9 cellular contexts compared by ENCODE assay signal in the genomic region with DNA sequence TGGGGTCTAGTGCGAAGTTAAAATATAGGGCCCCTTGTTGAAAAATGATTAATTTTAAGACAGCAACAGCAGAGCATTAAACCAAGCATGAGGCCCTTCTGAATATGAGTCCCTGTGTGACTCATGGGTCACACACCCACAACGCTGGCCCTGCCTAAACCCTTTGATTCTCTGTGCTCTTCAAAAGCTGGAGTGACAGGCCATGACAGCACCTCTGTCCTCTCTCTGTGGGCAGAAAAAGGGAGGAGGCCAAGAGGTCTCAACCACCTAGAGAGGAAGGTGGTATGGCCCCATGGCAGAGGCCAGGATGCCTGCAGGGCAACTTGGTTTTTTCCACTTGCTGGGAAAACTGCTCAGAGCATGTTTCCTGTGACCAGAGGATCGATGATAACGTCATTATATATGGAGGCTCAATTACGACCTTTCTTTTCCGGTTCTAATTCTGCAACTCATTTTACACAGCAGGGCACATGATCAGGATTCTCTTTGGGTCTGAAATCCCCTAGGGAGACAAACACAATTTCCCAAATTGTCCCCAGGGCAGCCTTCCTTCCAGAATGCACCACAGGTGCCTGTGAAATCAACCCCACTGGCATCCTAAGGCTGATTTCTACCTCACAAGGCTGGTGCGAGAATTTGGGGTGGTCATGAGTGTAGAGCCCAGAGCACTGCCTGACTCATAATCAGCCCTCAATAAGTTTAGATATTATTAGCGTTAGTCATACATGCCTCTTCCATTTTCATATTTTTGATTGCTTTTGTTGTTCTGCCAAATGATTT.
DNase-seq lines count a peak whose midpoint lies in the region; ATAC-seq and TF ChIP-seq lines count a peak whose summit lies in the region.
"Had no signal": no experiment of that assay in that cellular context is flagged by ENCODE, and none has a peak within 500 bp of the region (broad histone marks: within the 10 kb centered on the region; RNA-seq: fewer than 3 reads in every experiment).

No MANE protein-coding gene starts in this region.

- peaks cover 35% of the 10 kb centered on the region for H3K4me1 Mint-ChIP-seq in activated CD8-positive, alpha-beta T cell treated with anti-CD3 and anti-CD28 coated beads for 36 hours (ENCODE audit: low read depth)
- H3K4me1 Mint-ChIP-seq: natural killer cell had no signal

- H2BK15ac ChIP-seq in mesenchymal stem cell (ENCODE audit: low read depth, poor library complexity, severe bottlenecking): no peak overlapping the region

- DNase-seq in HCEC 1CT (peak; percentile 71), mesenchymal stem cell (peak; percentile 51), SHP77 treated with DMSO at 0.1 percent for 48 hours (lab: John Stamatoyannopoulos, UW) (no peak)
- peak; percentile 89 for DNase-seq in activated CD8-positive, alpha-beta T cell treated with anti-CD3 and anti-CD28 coated beads for 36 hours
- DNase-seq: natural killer cell had no signal

- intact Hi-C loops in activated CD8-positive, alpha-beta T cell treated with anti-CD3 and anti-CD28 coated beads for 36 hours (cut with micrococcal nuclease): no loop called here

- H2AFZ ChIP-seq in ACC112 (ENCODE audit: low read length, unreplicated experiment): peak overlapping the region; percentile 0
- no peak overlapping the region for H2AFZ ChIP-seq in mesenchymal stem cell (ENCODE audit: low read depth, low read length)

- peak overlapping the region in 1 of 2 experiments; percentile 7 for H3K4ac ChIP-seq in mesenchymal stem cell (ENCODE audit: low read depth in 1 of 2, low read length in 2 of 2)

- peak overlapping the region; percentile 93 for H3K27ac Mint-ChIP-seq in activated CD8-positive, alpha-beta T cell treated with anti-CD3 and anti-CD28 coated beads for 36 hours

- CTCF ChIA-PET in activated CD8-positive, alpha-beta T cell treated with anti-CD3 and anti-CD28 coated beads for 36 hours (lab: Charles Lee): no interaction called here

- H3K36me3 ChIP-seq in ACC112 (ENCODE audit: insufficient read depth, low read length): no peaks in the 10 kb centered on the region
- H3K36me3 ChIP-seq in mesenchymal stem cell (ENCODE audit: control insufficient read depth in 1 of 2, insufficient read depth in 2 of 2, low read depth in 1 of 2, low read length in 2 of 2): no peaks in the 10 kb centered on the region

- H2AK5ac ChIP-seq in mesenchymal stem cell (ENCODE audit: low read length, severe bottlenecking): peak overlapping the region; percentile 76

- H3K9ac ChIP-seq in mesenchymal stem cell (ENCODE audit: low read length): peak overlapping the region; percentile 50

- POLR2A ChIA-PET in activated CD8-positive, alpha-beta T cell treated with anti-CD3 and anti-CD28 coated beads for 36 hours (lab: Charles Lee): no interaction called here

- H3K14ac ChIP-seq in mesenchymal stem cell (ENCODE audit: low read length in 2 of 2): peak overlapping the region in 1 of 2 experiments; percentile 71

- no peak overlapping the region for H2BK120ac ChIP-seq in mesenchymal stem cell (ENCODE audit: low read depth, low read length)

- H3K4me1 ChIP-seq in ACC112 (ENCODE audit: control insufficient read depth, insufficient read depth, low read length, unreplicated experiment): peaks cover 30% of the 10 kb centered on the region
- H3K4me1 ChIP-seq in mesenchymal stem cell (ENCODE audit: control insufficient read depth, insufficient read depth, low read depth, low read length): peaks cover 16% of the 10 kb centered on the region

- H3K18ac ChIP-seq in mesenchymal stem cell (ENCODE audit: low read depth in 1 of 2, low read length in 2 of 2): peak overlapping the region; percentile 10 to 85

- TF ChIP-seq CTCF in activated CD8-positive, alpha-beta T cell treated with anti-CD3 and anti-CD28 coated beads for 36 hours (IDR thresholded peaks at IDR 0.05): no peak

- H3K9me3 Mint-ChIP-seq in activated CD8-positive, alpha-beta T cell treated with anti-CD3 and anti-CD28 coated beads for 36 hours: no peaks in the 10 kb centered on the region
- H3K9me3 Mint-ChIP-seq: natural killer cell had no signal

- H3K4me3 Mint-ChIP-seq in activated CD8-positive, alpha-beta T cell treated with anti-CD3 and anti-CD28 coated beads for 36 hours: peak overlapping the region; percentile 11
- H3K4me3 Mint-ChIP-seq: natural killer cell had no signal

- 66% methylated on average over 7 of the region's 8 CpGs for WGBS in mesenchymal stem cell

- H4K8ac ChIP-seq in mesenchymal stem cell (ENCODE audit: low read length): no peak overlapping the region

- no peak overlapping the region for H3K23ac ChIP-seq in mesenchymal stem cell (ENCODE audit: low read length in 2 of 2)

- no peak overlapping the region for H3K4me2 ChIP-seq in mesenchymal stem cell (ENCODE audit: low read length, poor library complexity, severe bottlenecking)

- no peaks in the 10 kb centered on the region for H3K36me3 Mint-ChIP-seq in activated CD8-positive, alpha-beta T cell treated with anti-CD3 and anti-CD28 coated beads for 36 hours (ENCODE audit: low read depth)
- H3K36me3 Mint-ChIP-seq: natural killer cell had no signal

- peak overlapping the region; percentile 28 for H3K27ac ChIP-seq in ACC112 (ENCODE audit: low read depth, low read length)
- peak overlapping the region; percentile 0 for H3K27ac ChIP-seq in mesenchymal stem cell (ENCODE audit: low read length, poor library complexity, severe bottlenecking)

- peak overlapping the region in 1 of 2 experiments; percentile 63 for H2BK12ac ChIP-seq in mesenchymal stem cell (ENCODE audit: low read length in 2 of 2)

- H3K27me3 Mint-ChIP-seq in activated CD8-positive, alpha-beta T cell treated with anti-CD3 and anti-CD28 coated beads for 36 hours: no peaks in the 10 kb centered on the region

- no peaks in the 10 kb centered on the region for H3K79me1 ChIP-seq in mesenchymal stem cell (replicated peaks; ENCODE audit: low read length, poor library complexity, severe bottlenecking)

- H3K9me3 ChIP-seq in mesenchymal stem cell (ENCODE audit: control insufficient read depth, low read length): no peaks in the 10 kb centered on the region

- H2BK5ac ChIP-seq in mesenchymal stem cell (ENCODE audit: low read depth, low read length, poor library complexity, severe bottlenecking): no peak overlapping the region

- no peaks in the 10 kb centered on the region for H3K27me3 ChIP-seq in ACC112 (ENCODE audit: insufficient read depth, low read length)
- no peaks in the 10 kb centered on the region for H3K27me3 ChIP-seq in mesenchymal stem cell (ENCODE audit: control insufficient read depth in 1 of 2, insufficient read depth in 1 of 2, low read length in 2 of 2)

- no peaks in the 10 kb centered on the region for H3K79me2 ChIP-seq in ACC112 (ENCODE audit: control insufficient read depth, insufficient read depth, low read length, unreplicated experiment)

- ATAC-seq in activated CD8-positive, alpha-beta T cell treated with anti-CD3 and anti-CD28 coated beads for 36 hours: peak; percentile 97
- no peak for ATAC-seq in GM19452 (IDR thresholded peaks at IDR 0.05; ENCODE audit: unreplicated experiment)
- ATAC-seq in GM19395 (IDR thresholded peaks at IDR 0.05; ENCODE audit: unreplicated experiment): no peak
- no peak for ATAC-seq in HG03196 (IDR thresholded peaks at IDR 0.05; ENCODE audit: unreplicated experiment)

- H3K4me3 ChIP-seq in ACC112 (ENCODE audit: low read depth, low read length) (no peak overlapping the region; the same call in 1 of the 2 replicates), mesenchymal stem cell (ENCODE audit: insufficient read depth in 1 of 2, low read depth in 1 of 2, low read length in 2 of 2) (no peak overlapping the region)

- H4K91ac ChIP-seq in mesenchymal stem cell (ENCODE audit: low read length): no peak overlapping the region
